28 cellular contexts compared by ENCODE assay signal in the genomic region with DNA sequence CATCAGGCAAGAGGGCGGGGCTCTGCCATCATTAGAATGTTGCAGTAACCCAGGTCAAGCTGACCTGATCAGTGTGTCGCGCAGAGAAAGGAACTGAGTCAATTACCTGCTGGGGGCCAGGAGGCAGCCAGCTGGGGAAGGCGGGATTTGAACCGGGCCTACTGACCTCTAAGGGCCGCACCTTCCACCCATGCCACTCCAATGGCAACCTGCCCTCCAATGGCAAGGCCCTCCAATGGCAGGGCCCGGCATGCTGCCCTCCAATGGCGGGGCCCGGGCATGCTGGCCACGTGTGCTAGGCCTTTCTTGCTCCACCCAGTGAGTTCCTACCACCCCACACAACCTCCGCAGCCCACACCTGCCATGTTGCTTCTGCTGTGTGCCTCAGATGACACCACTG.
"Had no signal": no experiment of that assay in that cellular context is flagged by ENCODE, and none has a peak within 500 bp of the region (broad histone marks: within the 10 kb centered on the region; RNA-seq: fewer than 3 reads in every experiment).

No MANE protein-coding gene starts in this region.

- H3K4me1 Mint-ChIP-seq: neural crest cell; stimulated activated effector memory CD8-positive, alpha-beta T cell treated with anti-CD3 and anti-CD28 coated beads, Interleukin-12 subunit alpha, Interleukin-12 subunit beta, amount 100 ng/mL, for 72 hours had no signal

- H2AFZ ChIP-seq: parathyroid adenoma had no signal

- ATAC-seq: naive thymus-derived CD8-positive, alpha-beta T cell; natural killer cell treated with Interleukin-12 subunit alpha and Interleukin-12 subunit beta and Interleukin-15 and Interleukin-18, amount 100 ng/mL, for 72 hours; psoas muscle; right cardiac atrium; right lobe of liver; stimulated activated effector memory CD8-positive, alpha-beta T cell treated with anti-CD3 and anti-CD28 coated beads, Interleukin-12 subunit alpha, Interleukin-12 subunit beta, amount 100 ng/mL, for 72 hours; stimulated activated naive B cell treated with anti-CD40 and anti-IgM and Interleukin-4, amounts not matched to agents 10 μg/mL and 1 μg/mL and 100 μg/mL, for 72 hours had no signal

- H3K36me3 Mint-ChIP-seq: naive thymus-derived CD8-positive, alpha-beta T cell; natural killer cell treated with Interleukin-12 subunit alpha and Interleukin-12 subunit beta and Interleukin-15 and Interleukin-18, amount 100 ng/mL, for 72 hours; stimulated activated effector memory CD8-positive, alpha-beta T cell treated with anti-CD3 and anti-CD28 coated beads, Interleukin-12 subunit alpha, Interleukin-12 subunit beta, amount 100 ng/mL, for 72 hours; stimulated activated naive B cell treated with anti-CD40 and anti-IgM and Interleukin-4, amounts not matched to agents 10 μg/mL and 1 μg/mL and 100 μg/mL, for 72 hours had no signal

- H3K9me3 Mint-ChIP-seq: natural killer cell treated with Interleukin-12 subunit alpha and Interleukin-12 subunit beta and Interleukin-15 and Interleukin-18, amount 100 ng/mL, for 72 hours; nephron progenitor cell; neural crest cell; stimulated activated naive CD8-positive, alpha-beta T cell treated with anti-CD3 and anti-CD28 coated beads, Interleukin-15, Interleukin-2, amounts not matched to agents 100 ng/mL and 50 ng/mL, for 24 hours had no signal

- DNase-seq: naive thymus-derived CD8-positive, alpha-beta T cell; nephron progenitor cell; occipital lobe; ovary; psoas muscle; right cardiac atrium; sigmoid colon; small intestine; stimulated activated CD4-positive, alpha-beta T cell treated with anti-CD3 and anti-CD28 coated beads, Interleukin-15, amount 100 ng/mL, for 24 hours; stimulated activated CD4-positive, alpha-beta T cell treated with anti-CD3 and anti-CD28 coated beads, Interleukin-2, amount 100 ng/mL, for 24 hours; stimulated activated CD4-positive, alpha-beta T cell treated with anti-CD3 and anti-CD28 coated beads, Interleukin-2, amount 100 ng/mL, for 48 hours; stimulated activated CD4-positive, alpha-beta T cell treated with anti-CD3 and anti-CD28 coated beads, Interleukin-4, amount 100 ng/mL, for 24 hours; stimulated activated naive B cell treated with anti-CD40 and anti-IgM and Interleukin-4, amounts not matched to agents 10 μg/mL and 1 μg/mL and 100 μg/mL, for 72 hours; stimulated activated naive CD4-positive, alpha-beta T cell treated with Interleukin-2 at 50 U/mL for 16 hours; stomach; thyroid gland; trophoblast cell; upper lobe of left lung; uterus had no signal

- H3K27ac ChIP-seq: ovary, parathyroid adenoma, psoas muscle, right lobe of liver, sigmoid colon, stomach, thoracic aorta, thyroid gland, tibial nerve, upper lobe of left lung, uterus had no signal

- H3K4me3 ChIP-seq: ovary, psoas muscle, right lobe of liver, sigmoid colon, stomach, thoracic aorta, thyroid gland, tibial nerve, upper lobe of left lung, uterus had no signal

- H3K27ac Mint-ChIP-seq: natural killer cell treated with Interleukin-12 subunit alpha and Interleukin-12 subunit beta and Interleukin-15 and Interleukin-18, amount 100 ng/mL, for 72 hours; nephron progenitor cell; progenitor cell of endocrine pancreas; stimulated activated effector memory CD8-positive, alpha-beta T cell treated with anti-CD3 and anti-CD28 coated beads, Interleukin-12 subunit alpha, Interleukin-12 subunit beta, amount 100 ng/mL, for 72 hours; stimulated activated naive B cell treated with anti-CD40 and anti-IgM and Interleukin-4, amounts not matched to agents 10 μg/mL and 1 μg/mL and 100 μg/mL, for 72 hours; stimulated activated naive CD8-positive, alpha-beta T cell treated with anti-CD3 and anti-CD28 coated beads, Interleukin-15, Interleukin-2, amounts not matched to agents 100 ng/mL and 50 ng/mL, for 24 hours had no signal

- H3K4me1 ChIP-seq: parathyroid adenoma, psoas muscle, right lobe of liver, sigmoid colon, stomach, thyroid gland, tibial nerve, uterus had no signal

- H3K27me3 Mint-ChIP-seq: progenitor cell of endocrine pancreas had no signal

- H3K4me3 Mint-ChIP-seq: naive thymus-derived CD8-positive, alpha-beta T cell; natural killer cell treated with Interleukin-12 subunit alpha and Interleukin-12 subunit beta and Interleukin-15 and Interleukin-18, amount 100 ng/mL, for 72 hours; nephron progenitor cell; neural crest cell; stimulated activated effector memory CD8-positive, alpha-beta T cell treated with anti-CD3 and anti-CD28 coated beads, Interleukin-12 subunit alpha, Interleukin-12 subunit beta, amount 100 ng/mL, for 72 hours; stimulated activated naive B cell treated with anti-CD40 and anti-IgM and Interleukin-4, amounts not matched to agents 10 μg/mL and 1 μg/mL and 100 μg/mL, for 72 hours; stimulated activated naive CD8-positive, alpha-beta T cell treated with anti-CD3 and anti-CD28 coated beads, Interleukin-15, Interleukin-2, amounts not matched to agents 100 ng/mL and 50 ng/mL, for 24 hours had no signal

- FAIRE-seq: small intestine had no signal

- H3K9ac ChIP-seq: parathyroid adenoma had no signal

- H3K36me3 ChIP-seq: ovary, right lobe of liver, thoracic aorta, thyroid gland, tibial nerve, upper lobe of left lung, uterus had no signal

- H3K27me3 ChIP-seq: ovary, right lobe of liver, sigmoid colon, thyroid gland, tibial nerve, upper lobe of left lung, uterus had no signal

- H3K9me3 ChIP-seq: ovary, psoas muscle, right lobe of liver, sigmoid colon, stomach, thoracic aorta, thyroid gland, tibial nerve, upper lobe of left lung, uterus had no signal
